Comparison of ENCODE assay signal across 1 cellular context in the genomic region with DNA sequence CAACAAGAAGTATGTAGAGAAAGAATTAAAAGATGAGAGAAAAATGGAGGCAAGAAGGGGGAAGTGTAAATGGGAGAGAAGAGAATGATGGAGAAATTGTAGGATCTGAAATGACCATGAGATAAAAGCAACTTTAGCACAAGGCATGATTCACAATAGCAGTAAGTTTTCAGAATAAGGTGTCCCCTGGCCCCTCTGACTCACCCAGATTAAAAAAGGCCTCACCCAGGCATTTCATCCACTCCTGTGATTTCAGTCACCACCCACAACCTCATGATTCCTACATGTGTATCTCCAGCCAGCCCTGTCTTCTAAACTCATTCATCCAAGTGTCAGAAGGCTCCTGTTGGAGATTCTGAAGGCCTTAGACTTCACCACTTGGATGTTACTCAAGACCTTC.
TF ChIP-seq lines count a peak whose summit lies in the region.

No MANE protein-coding gene starts in this region.

TF ChIP-seq in GM12878, 131 proteins besides CTCF, POLR2A, EP300 and RAD21 (continued from another document and continues in another):
- TF ChIP-seq, protein P1, sequence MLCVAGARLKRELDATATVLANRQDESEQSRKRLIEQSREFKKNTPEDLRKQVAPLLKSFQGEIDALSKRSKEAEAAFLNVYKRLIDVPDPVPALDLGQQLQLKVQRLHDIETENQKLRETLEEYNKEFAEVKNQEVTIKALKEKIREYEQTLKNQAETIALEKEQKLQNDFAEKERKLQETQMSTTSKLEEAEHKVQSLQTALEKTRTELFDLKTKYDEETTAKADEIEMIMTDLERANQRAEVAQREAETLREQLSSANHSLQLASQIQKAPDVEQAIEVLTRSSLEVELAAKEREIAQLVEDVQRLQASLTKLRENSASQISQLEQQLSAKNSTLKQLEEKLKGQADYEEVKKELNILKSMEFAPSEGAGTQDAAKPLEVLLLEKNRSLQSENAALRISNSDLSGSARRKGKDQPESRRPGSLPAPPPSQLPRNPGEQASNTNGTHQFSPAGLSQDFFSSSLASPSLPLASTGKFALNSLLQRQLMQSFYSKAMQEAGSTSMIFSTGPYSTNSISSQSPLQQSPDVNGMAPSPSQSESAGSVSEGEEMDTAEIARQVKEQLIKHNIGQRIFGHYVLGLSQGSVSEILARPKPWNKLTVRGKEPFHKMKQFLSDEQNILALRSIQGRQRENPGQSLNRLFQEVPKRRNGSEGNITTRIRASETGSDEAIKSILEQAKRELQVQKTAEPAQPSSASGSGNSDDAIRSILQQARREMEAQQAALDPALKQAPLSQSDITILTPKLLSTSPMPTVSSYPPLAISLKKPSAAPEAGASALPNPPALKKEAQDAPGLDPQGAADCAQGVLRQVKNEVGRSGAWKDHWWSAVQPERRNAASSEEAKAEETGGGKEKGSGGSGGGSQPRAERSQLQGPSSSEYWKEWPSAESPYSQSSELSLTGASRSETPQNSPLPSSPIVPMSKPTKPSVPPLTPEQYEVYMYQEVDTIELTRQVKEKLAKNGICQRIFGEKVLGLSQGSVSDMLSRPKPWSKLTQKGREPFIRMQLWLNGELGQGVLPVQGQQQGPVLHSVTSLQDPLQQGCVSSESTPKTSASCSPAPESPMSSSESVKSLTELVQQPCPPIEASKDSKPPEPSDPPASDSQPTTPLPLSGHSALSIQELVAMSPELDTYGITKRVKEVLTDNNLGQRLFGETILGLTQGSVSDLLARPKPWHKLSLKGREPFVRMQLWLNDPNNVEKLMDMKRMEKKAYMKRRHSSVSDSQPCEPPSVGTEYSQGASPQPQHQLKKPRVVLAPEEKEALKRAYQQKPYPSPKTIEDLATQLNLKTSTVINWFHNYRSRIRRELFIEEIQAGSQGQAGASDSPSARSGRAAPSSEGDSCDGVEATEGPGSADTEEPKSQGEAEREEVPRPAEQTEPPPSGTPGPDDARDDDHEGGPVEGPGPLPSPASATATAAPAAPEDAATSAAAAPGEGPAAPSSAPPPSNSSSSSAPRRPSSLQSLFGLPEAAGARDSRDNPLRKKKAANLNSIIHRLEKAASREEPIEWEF (IDR thresholded peaks at IDR 0.05; ENCODE audit: insufficient replicate concordance, low read depth, low read length): no peak
- TF ChIP-seq BMI1 (IDR thresholded peaks at IDR 0.05; ENCODE audit: borderline replicate concordance) (no peak), RELA (IDR thresholded peaks at IDR 0.05; ENCODE audit: borderline replicate concordance, partially characterized antibody) (no peak), FOS (IDR thresholded peaks at IDR 0.05; ENCODE audit: borderline replicate concordance, extremely low read depth, insufficient read length) (no peak), YBX1 (IDR thresholded peaks at IDR 0.05) (no peak), EED (IDR thresholded peaks at IDR 0.05; ENCODE audit: low read depth) (peak; percentile 44; the same call in 1 of the 2 replicates), SMAD5 (IDR thresholded peaks at IDR 0.05; ENCODE audit: low read depth) (no peak), CREB1 (IDR thresholded peaks at IDR 0.05; ENCODE audit: low read depth) (peak; percentile 29; the same call in 1 of the 2 replicates), HDAC6 (IDR thresholded peaks at IDR 0.05; ENCODE audit: unreplicated experiment) (no peak), KLF5 (IDR thresholded peaks at IDR 0.05; ENCODE audit: partially characterized antibody) (no peak), SPI1 (IDR thresholded peaks at IDR 0.05; ENCODE audit: borderline replicate concordance, insufficient read depth, low read depth, low read length) (no peak), IKZF1 (conservative IDR thresholded peaks at IDR 0.05) (no peak), RUNX3 (IDR thresholded peaks at IDR 0.05; ENCODE audit: low read length) (peak; percentile 33), PAX8 (IDR thresholded peaks at IDR 0.05) (no peak), BACH1 (IDR thresholded peaks at IDR 0.05; ENCODE audit: borderline replicate concordance) (no peak), IRF4 (IDR thresholded peaks at IDR 0.05; ENCODE audit: low read depth, low read length) (no peak), WRNIP1 (IDR thresholded peaks at IDR 0.05; ENCODE audit: borderline replicate concordance, low read depth, low read length) (no peak), NFYA (IDR thresholded peaks at IDR 0.05; ENCODE audit: borderline replicate concordance, low read depth, low read length) (no peak), NR2F1 (conservative IDR thresholded peaks at IDR 0.05) (no peak), SREBF1 (IDR thresholded peaks at IDR 0.05; ENCODE audit: low read length) (no peak), ZNF207 (IDR thresholded peaks at IDR 0.05; ENCODE audit: borderline replicate concordance) (no peak), CHD2 (IDR thresholded peaks at IDR 0.05; ENCODE audit: borderline replicate concordance, low read depth, low read length) (no peak), BHLHE40 (IDR thresholded peaks at IDR 0.05; ENCODE audit: borderline replicate concordance in 1 of 2, low read depth in 2 of 2, low read length in 1 of 2) (no peak), ZBED1 (IDR thresholded peaks at IDR 0.05; ENCODE audit: borderline replicate concordance) (no peak), SMC3 (IDR thresholded peaks at IDR 0.05; ENCODE audit: borderline replicate concordance, low read length) (no peak)
- TF ChIP-seq, protein P2, sequence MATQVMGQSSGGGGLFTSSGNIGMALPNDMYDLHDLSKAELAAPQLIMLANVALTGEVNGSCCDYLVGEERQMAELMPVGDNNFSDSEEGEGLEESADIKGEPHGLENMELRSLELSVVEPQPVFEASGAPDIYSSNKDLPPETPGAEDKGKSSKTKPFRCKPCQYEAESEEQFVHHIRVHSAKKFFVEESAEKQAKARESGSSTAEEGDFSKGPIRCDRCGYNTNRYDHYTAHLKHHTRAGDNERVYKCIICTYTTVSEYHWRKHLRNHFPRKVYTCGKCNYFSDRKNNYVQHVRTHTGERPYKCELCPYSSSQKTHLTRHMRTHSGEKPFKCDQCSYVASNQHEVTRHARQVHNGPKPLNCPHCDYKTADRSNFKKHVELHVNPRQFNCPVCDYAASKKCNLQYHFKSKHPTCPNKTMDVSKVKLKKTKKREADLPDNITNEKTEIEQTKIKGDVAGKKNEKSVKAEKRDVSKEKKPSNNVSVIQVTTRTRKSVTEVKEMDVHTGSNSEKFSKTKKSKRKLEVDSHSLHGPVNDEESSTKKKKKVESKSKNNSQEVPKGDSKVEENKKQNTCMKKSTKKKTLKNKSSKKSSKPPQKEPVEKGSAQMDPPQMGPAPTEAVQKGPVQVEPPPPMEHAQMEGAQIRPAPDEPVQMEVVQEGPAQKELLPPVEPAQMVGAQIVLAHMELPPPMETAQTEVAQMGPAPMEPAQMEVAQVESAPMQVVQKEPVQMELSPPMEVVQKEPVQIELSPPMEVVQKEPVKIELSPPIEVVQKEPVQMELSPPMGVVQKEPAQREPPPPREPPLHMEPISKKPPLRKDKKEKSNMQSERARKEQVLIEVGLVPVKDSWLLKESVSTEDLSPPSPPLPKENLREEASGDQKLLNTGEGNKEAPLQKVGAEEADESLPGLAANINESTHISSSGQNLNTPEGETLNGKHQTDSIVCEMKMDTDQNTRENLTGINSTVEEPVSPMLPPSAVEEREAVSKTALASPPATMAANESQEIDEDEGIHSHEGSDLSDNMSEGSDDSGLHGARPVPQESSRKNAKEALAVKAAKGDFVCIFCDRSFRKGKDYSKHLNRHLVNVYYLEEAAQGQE (IDR thresholded peaks at IDR 0.05; ENCODE audit: low read depth, low read length): no peak
- TF ChIP-seq, protein P3, sequence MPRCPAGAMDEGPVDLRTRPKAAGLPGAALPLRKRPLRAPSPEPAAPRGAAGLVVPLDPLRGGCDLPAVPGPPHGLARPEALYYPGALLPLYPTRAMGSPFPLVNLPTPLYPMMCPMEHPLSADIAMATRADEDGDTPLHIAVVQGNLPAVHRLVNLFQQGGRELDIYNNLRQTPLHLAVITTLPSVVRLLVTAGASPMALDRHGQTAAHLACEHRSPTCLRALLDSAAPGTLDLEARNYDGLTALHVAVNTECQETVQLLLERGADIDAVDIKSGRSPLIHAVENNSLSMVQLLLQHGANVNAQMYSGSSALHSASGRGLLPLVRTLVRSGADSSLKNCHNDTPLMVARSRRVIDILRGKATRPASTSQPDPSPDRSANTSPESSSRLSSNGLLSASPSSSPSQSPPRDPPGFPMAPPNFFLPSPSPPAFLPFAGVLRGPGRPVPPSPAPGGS (IDR thresholded peaks at IDR 0.05; ENCODE audit: borderline replicate concordance, insufficient read depth, low read depth, low read length, poor library complexity, severe bottlenecking): peak; percentile 87
- TF ChIP-seq, protein P4, sequence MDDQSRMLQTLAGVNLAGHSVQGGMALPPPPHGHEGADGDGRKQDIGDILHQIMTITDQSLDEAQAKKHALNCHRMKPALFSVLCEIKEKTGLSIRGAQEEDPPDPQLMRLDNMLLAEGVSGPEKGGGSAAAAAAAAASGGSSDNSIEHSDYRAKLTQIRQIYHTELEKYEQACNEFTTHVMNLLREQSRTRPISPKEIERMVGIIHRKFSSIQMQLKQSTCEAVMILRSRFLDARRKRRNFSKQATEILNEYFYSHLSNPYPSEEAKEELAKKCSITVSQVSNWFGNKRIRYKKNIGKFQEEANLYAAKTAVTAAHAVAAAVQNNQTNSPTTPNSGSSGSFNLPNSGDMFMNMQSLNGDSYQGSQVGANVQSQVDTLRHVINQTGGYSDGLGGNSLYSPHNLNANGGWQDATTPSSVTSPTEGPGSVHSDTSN (IDR thresholded peaks at IDR 0.05; ENCODE audit: insufficient replicate concordance, low read depth, low read length): no peak
- TF ChIP-seq, protein P5, sequence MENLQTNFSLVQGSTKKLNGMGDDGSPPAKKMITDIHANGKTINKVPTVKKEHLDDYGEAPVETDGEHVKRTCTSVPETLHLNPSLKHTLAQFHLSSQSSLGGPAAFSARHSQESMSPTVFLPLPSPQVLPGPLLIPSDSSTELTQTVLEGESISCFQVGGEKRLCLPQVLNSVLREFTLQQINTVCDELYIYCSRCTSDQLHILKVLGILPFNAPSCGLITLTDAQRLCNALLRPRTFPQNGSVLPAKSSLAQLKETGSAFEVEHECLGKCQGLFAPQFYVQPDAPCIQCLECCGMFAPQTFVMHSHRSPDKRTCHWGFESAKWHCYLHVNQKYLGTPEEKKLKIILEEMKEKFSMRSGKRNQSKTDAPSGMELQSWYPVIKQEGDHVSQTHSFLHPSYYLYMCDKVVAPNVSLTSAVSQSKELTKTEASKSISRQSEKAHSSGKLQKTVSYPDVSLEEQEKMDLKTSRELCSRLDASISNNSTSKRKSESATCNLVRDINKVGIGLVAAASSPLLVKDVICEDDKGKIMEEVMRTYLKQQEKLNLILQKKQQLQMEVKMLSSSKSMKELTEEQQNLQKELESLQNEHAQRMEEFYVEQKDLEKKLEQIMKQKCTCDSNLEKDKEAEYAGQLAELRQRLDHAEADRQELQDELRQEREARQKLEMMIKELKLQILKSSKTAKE (IDR thresholded peaks at IDR 0.05; ENCODE audit: low read depth, poor library complexity, severe bottlenecking): no peak
- TF ChIP-seq, protein P6, sequence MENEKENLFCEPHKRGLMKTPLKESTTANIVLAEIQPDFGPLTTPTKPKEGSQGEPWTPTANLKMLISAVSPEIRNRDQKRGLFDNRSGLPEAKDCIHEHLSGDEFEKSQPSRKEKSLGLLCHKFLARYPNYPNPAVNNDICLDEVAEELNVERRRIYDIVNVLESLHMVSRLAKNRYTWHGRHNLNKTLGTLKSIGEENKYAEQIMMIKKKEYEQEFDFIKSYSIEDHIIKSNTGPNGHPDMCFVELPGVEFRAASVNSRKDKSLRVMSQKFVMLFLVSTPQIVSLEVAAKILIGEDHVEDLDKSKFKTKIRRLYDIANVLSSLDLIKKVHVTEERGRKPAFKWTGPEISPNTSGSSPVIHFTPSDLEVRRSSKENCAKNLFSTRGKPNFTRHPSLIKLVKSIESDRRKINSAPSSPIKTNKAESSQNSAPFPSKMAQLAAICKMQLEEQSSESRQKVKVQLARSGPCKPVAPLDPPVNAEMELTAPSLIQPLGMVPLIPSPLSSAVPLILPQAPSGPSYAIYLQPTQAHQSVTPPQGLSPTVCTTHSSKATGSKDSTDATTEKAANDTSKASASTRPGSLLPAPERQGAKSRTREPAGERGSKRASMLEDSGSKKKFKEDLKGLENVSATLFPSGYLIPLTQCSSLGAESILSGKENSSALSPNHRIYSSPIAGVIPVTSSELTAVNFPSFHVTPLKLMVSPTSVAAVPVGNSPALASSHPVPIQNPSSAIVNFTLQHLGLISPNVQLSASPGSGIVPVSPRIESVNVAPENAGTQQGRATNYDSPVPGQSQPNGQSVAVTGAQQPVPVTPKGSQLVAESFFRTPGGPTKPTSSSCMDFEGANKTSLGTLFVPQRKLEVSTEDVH (IDR thresholded peaks at IDR 0.05; ENCODE audit: low read depth, partially characterized antibody): no peak
- TF ChIP-seq, protein P7, sequence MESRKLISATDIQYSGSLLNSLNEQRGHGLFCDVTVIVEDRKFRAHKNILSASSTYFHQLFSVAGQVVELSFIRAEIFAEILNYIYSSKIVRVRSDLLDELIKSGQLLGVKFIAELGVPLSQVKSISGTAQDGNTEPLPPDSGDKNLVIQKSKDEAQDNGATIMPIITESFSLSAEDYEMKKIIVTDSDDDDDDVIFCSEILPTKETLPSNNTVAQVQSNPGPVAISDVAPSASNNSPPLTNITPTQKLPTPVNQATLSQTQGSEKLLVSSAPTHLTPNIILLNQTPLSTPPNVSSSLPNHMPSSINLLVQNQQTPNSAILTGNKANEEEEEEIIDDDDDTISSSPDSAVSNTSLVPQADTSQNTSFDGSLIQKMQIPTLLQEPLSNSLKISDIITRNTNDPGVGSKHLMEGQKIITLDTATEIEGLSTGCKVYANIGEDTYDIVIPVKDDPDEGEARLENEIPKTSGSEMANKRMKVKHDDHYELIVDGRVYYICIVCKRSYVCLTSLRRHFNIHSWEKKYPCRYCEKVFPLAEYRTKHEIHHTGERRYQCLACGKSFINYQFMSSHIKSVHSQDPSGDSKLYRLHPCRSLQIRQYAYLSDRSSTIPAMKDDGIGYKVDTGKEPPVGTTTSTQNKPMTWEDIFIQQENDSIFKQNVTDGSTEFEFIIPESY (IDR thresholded peaks at IDR 0.05): no peak
- TF ChIP-seq, protein P8, sequence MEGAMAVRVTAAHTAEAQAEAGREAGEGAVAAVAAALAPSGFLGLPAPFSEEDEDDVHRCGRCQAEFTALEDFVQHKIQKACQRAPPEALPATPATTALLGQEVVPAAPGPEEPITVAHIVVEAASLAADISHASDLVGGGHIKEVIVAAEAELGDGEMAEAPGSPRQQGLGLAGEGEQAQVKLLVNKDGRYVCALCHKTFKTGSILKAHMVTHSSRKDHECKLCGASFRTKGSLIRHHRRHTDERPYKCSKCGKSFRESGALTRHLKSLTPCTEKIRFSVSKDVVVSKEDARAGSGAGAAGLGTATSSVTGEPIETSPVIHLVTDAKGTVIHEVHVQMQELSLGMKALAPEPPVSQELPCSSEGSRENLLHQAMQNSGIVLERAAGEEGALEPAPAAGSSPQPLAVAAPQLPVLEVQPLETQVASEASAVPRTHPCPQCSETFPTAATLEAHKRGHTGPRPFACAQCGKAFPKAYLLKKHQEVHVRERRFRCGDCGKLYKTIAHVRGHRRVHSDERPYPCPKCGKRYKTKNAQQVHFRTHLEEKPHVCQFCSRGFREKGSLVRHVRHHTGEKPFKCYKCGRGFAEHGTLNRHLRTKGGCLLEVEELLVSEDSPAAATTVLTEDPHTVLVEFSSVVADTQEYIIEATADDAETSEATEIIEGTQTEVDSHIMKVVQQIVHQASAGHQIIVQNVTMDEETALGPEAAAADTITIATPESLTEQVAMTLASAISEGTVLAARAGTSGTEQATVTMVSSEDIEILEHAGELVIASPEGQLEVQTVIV (IDR thresholded peaks at IDR 0.05; ENCODE audit: borderline replicate concordance, partially characterized antibody): no peak
